In genomic region chr5:141397756-141398551, GRCh38 we compare ENCODE assay signal across 8 cellular contexts. TPM values are rescaled to one million over a fixed set of nuclear protein-coding genes. Genes with fewer than 3 reads are reported as not detected.
DNase-seq lines count a peak whose midpoint lies in the region; ATAC-seq and TF ChIP-seq lines count a peak whose summit lies in the region.
"Not testable (repeated sequence)": the region's sequence is repeated elsewhere in the genome, so short reads cannot be mapped to it uniquely, and the experiment has no call there.

Gene PCDHGB5 (plus strand): TSS chr5:141397947. CDS start chr5:141398128, 181 bp downstream.

- peak; percentile 82 for TF ChIP-seq CTCF in C4-2B (conservative IDR thresholded peaks at IDR 0.05)
- TF ChIP-seq CTCF in NB4 (IDR thresholded peaks at IDR 0.05; ENCODE audit: low read depth, low read length), result peak; percentile 58
- peak; percentile 65 for TF ChIP-seq CTCF in epithelial cell of proximal tubule (conservative IDR thresholded peaks at IDR 0.05; ENCODE audit: low read depth, low read length)
- peak; percentile 47 to 70 (median 58) for TF ChIP-seq CTCF in right lobe of liver (IDR thresholded peaks at IDR 0.05)

- ATAC-seq in GM19043 (IDR thresholded peaks at IDR 0.05; ENCODE audit: low read depth, unreplicated experiment) (peak; percentile 96), HG02870 (IDR thresholded peaks at IDR 0.05; ENCODE audit: unreplicated experiment) (peak; percentile 84), right lobe of liver (peak; percentile 98 to 100 (median 99))
- ATAC-seq in activated T-helper 17 cell treated with anti-CD3 and anti-CD28 coated beads, Interleukin-2, amount 50 U/mL, for 72 hours (replicated peaks), result peak; percentile 70

- not testable (repeated sequence) for H3K27ac Mint-ChIP-seq in activated T-helper 17 cell treated with anti-CD3 and anti-CD28 coated beads, Interleukin-2, amount 50 U/mL, for 72 hours

- H3K4me1 ChIP-seq in right lobe of liver, result not testable (repeated sequence)

- H3K4me3 ChIP-seq in NB4 (ENCODE audit: low read depth, low read length) (peak within 1 kb of the TSS; percentile 57), epithelial cell of proximal tubule (ENCODE audit: low read depth, low read length) (peak within 1 kb of the TSS; percentile 52), right lobe of liver (peak within 1 kb of the TSS; percentile 33 to 49 (median 38))

- not testable (repeated sequence) for H3K4me1 Mint-ChIP-seq in activated T-helper 17 cell treated with anti-CD3 and anti-CD28 coated beads, Interleukin-2, amount 50 U/mL, for 72 hours

- not testable (repeated sequence) for H3K27ac ChIP-seq in C4-2B, right lobe of liver

- H3K36me3 ChIP-seq in right lobe of liver, result not testable (repeated sequence)

- not testable (repeated sequence) for TF ChIP-seq POLR2A in NB4 (IDR thresholded peaks at IDR 0.05; ENCODE audit: extremely low read depth, insufficient read length); right lobe of liver (IDR thresholded peaks at IDR 0.05)

- not testable (repeated sequence) for H3K4me3 Mint-ChIP-seq in activated T-helper 17 cell treated with anti-CD3 and anti-CD28 coated beads, Interleukin-2, amount 50 U/mL, for 72 hours

- H3K27me3 ChIP-seq in right lobe of liver, result not testable (repeated sequence)

- peaks cover 0 to 15% (median 6%) of the 10 kb centered on the region in 4 donors for H3K9me3 ChIP-seq in right lobe of liver

- WGBS in right lobe of liver (ENCODE audit: insufficient coverage, low coverage, low lambda C conversion rate, missing lambda C conversion rate), result 3% methylated on average over 18 of the region's 43 CpGs

- not testable (repeated sequence) for H3K9me3 Mint-ChIP-seq in activated T-helper 17 cell treated with anti-CD3 and anti-CD28 coated beads, Interleukin-2, amount 50 U/mL, for 72 hours

- DNase-seq in NB4 (ENCODE audit: low read depth) (peak; percentile 63), right lobe of liver (peak in 1 of 3 donors; percentile 57)
- DNase-seq in epithelial cell of proximal tubule (ENCODE audit: low read depth), result not testable (repeated sequence)
- DNase-seq in stimulated activated CD4-positive, alpha-beta T cell treated with anti-CD3 and anti-CD28 coated beads, Interleukin-4, amount 100 ng/mL, for 1 hour, result peak; percentile 56

- intact Hi-C loops in right lobe of liver (cut with DNase I), result not testable (repeated sequence)

- H3K36me3 Mint-ChIP-seq in activated T-helper 17 cell treated with anti-CD3 and anti-CD28 coated beads, Interleukin-2, amount 50 U/mL, for 72 hours (ENCODE audit: low read depth), result not testable (repeated sequence)

- peaks cover 53% of the 10 kb centered on the region for H3K27me3 Mint-ChIP-seq in activated T-helper 17 cell treated with anti-CD3 and anti-CD28 coated beads, Interleukin-2, amount 50 U/mL, for 72 hours

RNA-seq across cellular contexts. Expression of gene PCDHGB5, which starts in this region (rescaled TPM):
- total RNA-seq in activated T-helper 17 cell treated with anti-CD3 and anti-CD28 coated beads, Interleukin-2, amount 50 U/mL, for 72 hours, result under 1 TPM; 0.09 to 0.24 TPM
- total RNA-seq in epithelial cell of proximal tubule (4.0 and 6.5 TPM in 2 replicates), right lobe of liver (1 to 10 TPM; 3.0 to 6.8 (median 4.0) TPM)

Comparison
In these comparisons a context has a peak if more than half of its experiments do, and no peak if none do; other contexts are left out.
1. Peak in ATAC-seq in activated T-helper 17 cell treated with anti-CD3 and anti-CD28 coated beads, Interleukin-2, amount 50 U/mL, for 72 hours; RNA of the gene not detected or under 1 TPM.